8 cellular contexts compared by ENCODE assay signal in the genomic region with DNA sequence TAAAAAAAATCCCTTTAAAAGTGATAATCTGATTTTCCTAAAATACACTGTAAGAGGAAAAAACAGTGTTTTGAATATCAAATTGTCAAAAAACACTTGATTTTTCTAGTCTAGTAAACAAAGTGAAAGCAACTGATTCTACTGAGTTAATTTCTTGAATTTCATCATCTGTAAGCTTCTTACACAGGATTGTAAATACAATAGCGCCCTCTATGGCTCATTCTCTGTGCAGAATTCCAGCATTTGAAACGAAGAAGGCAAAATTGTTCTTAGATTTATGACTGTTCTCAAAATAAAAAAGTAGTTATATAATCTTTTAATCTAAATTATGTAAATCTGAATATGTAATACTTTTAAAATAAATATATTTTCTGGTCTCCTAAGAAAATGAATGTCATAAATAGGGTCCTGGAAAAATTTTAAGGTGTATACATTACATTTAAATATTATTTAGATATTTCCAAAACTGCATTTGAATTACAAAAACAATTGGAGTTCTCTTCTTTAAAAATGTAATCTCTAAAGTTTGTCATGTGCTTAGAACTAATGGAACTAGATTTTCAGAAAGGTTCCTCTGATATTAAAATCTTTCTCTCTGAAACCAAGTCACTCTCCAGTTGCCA.
DNase-seq lines count a peak whose midpoint lies in the region; ATAC-seq and TF ChIP-seq lines count a peak whose summit lies in the region.

No MANE protein-coding gene starts in this region.

- H3K36me3 ChIP-seq in GM23248 (ENCODE audit: low read depth) (no peaks in the 10 kb centered on the region), psoas muscle (ENCODE audit: insufficient read depth in 1 of 2, low read depth in 1 of 2) (no peaks in the 10 kb centered on the region)

- no peak for ATAC-seq in psoas muscle

- peak overlapping the region; percentile 78 for H2AFZ ChIP-seq in GM23248

- H3K4me3 ChIP-seq in GM23248 (peak overlapping the region; percentile 55; the same call in 1 of the 2 replicates), psoas muscle (no peak overlapping the region)

- no peaks in the 10 kb centered on the region for H3K9me3 ChIP-seq in GM23248 (ENCODE audit: low read depth)
- no peaks in the 10 kb centered on the region for H3K9me3 ChIP-seq in psoas muscle

- 0 to 1% methylated on average over 2 of the region's 2 CpGs for WGBS in GM23248 (ENCODE audit: low coverage in 1 of 2, low lambda C conversion rate in 2 of 2, missing lambda C conversion rate in 2 of 2), 2 experiments
- 0 to 1% (median 0%) methylated on average over 2 of the region's 2 CpGs for WGBS in psoas muscle, 3 donors

- no peaks in the 10 kb centered on the region for H3K4me1 ChIP-seq in GM23248 (ENCODE audit: insufficient read depth)
- H3K4me1 ChIP-seq in psoas muscle = no peaks in the 10 kb centered on the region

- peak; percentile 96 for DNase-seq in DMS53 (lab: John Stamatoyannopoulos, UW)
- DNase-seq in GM23248 = peak; percentile 86
- peak; percentile 66 for DNase-seq in NCI-H128 (lab: John Stamatoyannopoulos, UW; ENCODE audit: unreplicated experiment)
- peak; percentile 62 for DNase-seq in SK-N-DZ (ENCODE audit: low spot score)
- peak; percentile 78 for DNase-seq in fibroblast of gingiva (ENCODE audit: low read depth)
- no peak for DNase-seq in psoas muscle
- DNase-seq in stimulated activated CD4-positive, alpha-beta T cell treated with anti-CD3 and anti-CD28 coated beads, Interleukin-4, amount 100 ng/mL, for 24 hours = no peak
- DNase-seq in stimulated activated CD8-positive, alpha-beta memory T cell treated with anti-CD3 and anti-CD28 coated beads, Interleukin-4, amount 100 ng/mL, for 48 hours = no peak

- H3F3A ChIP-seq in GM23248 (ENCODE audit: insufficient read depth) = no peaks in the 10 kb centered on the region

- no peaks in the 10 kb centered on the region for H4K20me1 ChIP-seq in GM23248 (ENCODE audit: insufficient read depth)

- H3K27me3 ChIP-seq in GM23248 (replicated peaks; ENCODE audit: insufficient read depth) (no peaks in the 10 kb centered on the region), psoas muscle (ENCODE audit: insufficient read depth in 3 of 3, low read length in 2 of 3) (no peaks in the 10 kb centered on the region)

- H3K9me2 ChIP-seq in GM23248 (ENCODE audit: insufficient read depth) = no peaks in the 10 kb centered on the region

- H3K79me2 ChIP-seq in GM23248 (ENCODE audit: insufficient read depth) = no peaks in the 10 kb centered on the region

- intact Hi-C loops in psoas muscle (cut with DNase I) = loop anchor here in 1 of 2 donors (10.0 kb wide), 1 partner anchor 705 kb away; no protein-coding TSS in a partner anchor

- in situ Hi-C loops in GM23248 (cut with MboI) = no loop called here

- H3K27ac ChIP-seq in GM23248 (no peak overlapping the region), psoas muscle (no peak overlapping the region)

- peak overlapping the region; percentile 75 for H3K4me2 ChIP-seq in GM23248 (ENCODE audit: unreplicated experiment)

- H3K9ac ChIP-seq in GM23248 = peak overlapping the region; percentile 54

- peak; percentile 53 for TF ChIP-seq CTCF in psoas muscle (IDR thresholded peaks at IDR 0.05)

Comparison
In these comparisons a context has a peak if more than half of its experiments do, and no peak if none do; other contexts are left out.
1. DNase-seq: peak in DMS53 (single experiment), GM23248 (single experiment), NCI-H128 (single experiment), SK-N-DZ (single experiment) and fibroblast of gingiva (single experiment); none in psoas muscle (0 of 2), stimulated activated CD4-positive, alpha-beta T cell treated with anti-CD3 and anti-CD28 coated beads, Interleukin-4, amount 100 ng/mL, for 24 hours (single experiment) and stimulated activated CD8-positive, alpha-beta memory T cell treated with anti-CD3 and anti-CD28 coated beads, Interleukin-4, amount 100 ng/mL, for 48 hours (single experiment).